Comparison of ENCODE assay signal across 23 cellular contexts in the genomic region with DNA sequence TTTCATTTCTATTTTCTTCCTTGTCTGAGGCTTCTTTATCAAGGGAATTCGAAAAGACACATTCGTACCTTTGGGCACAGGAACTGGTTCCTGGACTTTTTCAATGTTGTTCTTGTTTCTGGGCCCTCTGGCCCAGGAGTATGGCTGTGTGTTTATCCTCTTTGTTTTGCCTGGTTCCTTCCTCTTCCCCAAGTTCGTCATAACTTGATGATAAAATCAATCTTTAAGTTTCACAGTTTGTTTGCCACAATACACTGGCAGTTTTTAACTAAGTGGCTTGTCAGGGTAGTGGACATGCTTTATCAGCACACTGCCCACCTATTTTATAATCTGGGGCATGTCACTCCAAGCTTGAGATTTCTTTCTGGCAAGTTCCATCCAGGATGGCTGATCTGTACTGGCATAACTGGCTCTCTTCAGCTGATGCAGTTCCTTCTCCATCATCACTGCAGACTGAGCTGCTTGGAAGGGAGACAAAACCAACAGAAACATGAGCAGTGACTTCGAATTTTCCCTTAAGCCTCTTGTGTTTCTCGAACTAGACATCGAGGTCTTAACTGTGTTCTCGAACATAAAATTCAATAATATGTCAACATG.
DNase-seq lines count a peak whose midpoint lies in the region; ATAC-seq, FAIRE-seq and TF ChIP-seq lines count a peak whose summit lies in the region.
"Had no signal": no experiment of that assay in that cellular context is flagged by ENCODE, and none has a peak within 500 bp of the region (broad histone marks: within the 10 kb centered on the region; RNA-seq: fewer than 3 reads in every experiment).

No MANE protein-coding gene starts in this region.

- TF ChIP-seq CTCF in HepG2 (CRISPR knock-in tag; IDR thresholded peaks at IDR 0.05) = no peak
- no peak for TF ChIP-seq CTCF in right lobe of liver (IDR thresholded peaks at IDR 0.05)
- no peak for TF ChIP-seq CTCF in esophagus muscularis mucosa (IDR thresholded peaks at IDR 0.05)
- no peak for TF ChIP-seq CTCF in osteocyte (IDR thresholded peaks at IDR 0.05)

- no peaks in the 10 kb centered on the region for H3K36me3 ChIP-seq in HepG2 (replicated peaks in 1 of 2; ENCODE audit: control insufficient read depth in 1 of 2, insufficient read depth in 2 of 2, low read length in 2 of 2)
- H3K36me3 ChIP-seq in right lobe of liver = no peaks in the 10 kb centered on the region
- H3K36me3 ChIP-seq in esophagus muscularis mucosa = peaks cover 0 to 36% (median 0%) of the 10 kb centered on the region in 4 donors
- H3K36me3 ChIP-seq: sigmoid colon, uterus had no signal

- TF ChIP-seq POLR2A in HepG2 (IDR thresholded peaks at IDR 0.05; ENCODE audit: insufficient read depth in 1 of 2, low read depth in 2 of 2, low read length in 2 of 2) (no peak), right lobe of liver (IDR thresholded peaks at IDR 0.05) (no peak), esophagus muscularis mucosa (IDR thresholded peaks at IDR 0.05; ENCODE audit: low read depth) (no peak)

- no peaks in the 10 kb centered on the region for H3K4me1 Mint-ChIP-seq in osteocyte (ENCODE audit: unreplicated experiment)
- peaks cover 3% of the 10 kb centered on the region for H3K4me1 Mint-ChIP-seq in activated T-helper 17 cell treated with anti-CD3 and anti-CD28 coated beads, Interleukin-2, amount 50 U/mL, for 72 hours
- H3K4me1 Mint-ChIP-seq: activated CD4-positive, alpha-beta T cell treated with anti-CD3 and anti-CD28 coated beads for 36 hours had no signal

- H3K27me3 ChIP-seq in HepG2 (ENCODE audit: control insufficient read depth in 1 of 2, insufficient read depth in 2 of 2, low read length in 2 of 2) (no peaks in the 10 kb centered on the region), right lobe of liver (no peaks in the 10 kb centered on the region), esophagus muscularis mucosa (no peaks in the 10 kb centered on the region)
- H3K27me3 ChIP-seq: pancreas, sigmoid colon, uterus had no signal

- FAIRE-seq in HepG2 (lab: Jason Lieb, UNC) = peak; percentile 26
- FAIRE-seq: G401.6, pancreas had no signal

- H4K20me1 ChIP-seq in HepG2 (ENCODE audit: insufficient read depth, low read length) = no peaks in the 10 kb centered on the region

- H3K4me3 ChIP-seq in HepG2 (replicated peaks in 1 of 3; ENCODE audit: insufficient read depth in 1 of 3, low read depth in 2 of 3, low read length in 3 of 3) (no peak overlapping the region), right lobe of liver (no peak overlapping the region), esophagus muscularis mucosa (no peak overlapping the region)
- H3K4me3 ChIP-seq: pancreas, sigmoid colon, uterus had no signal

- peaks cover 17% of the 10 kb centered on the region for H3K27me3 Mint-ChIP-seq in osteocyte (ENCODE audit: unreplicated experiment)
- H3K27me3 Mint-ChIP-seq in activated T-helper 17 cell treated with anti-CD3 and anti-CD28 coated beads, Interleukin-2, amount 50 U/mL, for 72 hours = no peaks in the 10 kb centered on the region
- H3K27me3 Mint-ChIP-seq: activated CD4-positive, alpha-beta T cell treated with anti-CD3 and anti-CD28 coated beads for 36 hours had no signal

- 97% methylated on average over 7 of the region's 7 CpGs for WGBS in HepG2 (ENCODE audit: low lambda C conversion rate)
- WGBS in right lobe of liver (ENCODE audit: insufficient coverage, low coverage, low lambda C conversion rate, missing lambda C conversion rate) = 77% methylated on average over 7 of the region's 7 CpGs
- 76% methylated on average over 7 of the region's 7 CpGs for WGBS in esophagus muscularis mucosa

- ATAC-seq in HepG2 (no peak), right lobe of liver (no peak), HG03108 (IDR thresholded peaks at IDR 0.05; ENCODE audit: unreplicated experiment) (no peak), HG03025 (IDR thresholded peaks at IDR 0.05; ENCODE audit: low FRiP score, unreplicated experiment) (no peak)
- ATAC-seq in activated T-helper 17 cell treated with anti-CD3 and anti-CD28 coated beads, Interleukin-2, amount 50 U/mL, for 72 hours (replicated peaks) = no peak
- ATAC-seq: activated CD4-positive, alpha-beta T cell treated with anti-CD3 and anti-CD28 coated beads for 36 hours; pancreas; SK-N-SH treated with all-trans-retinoic acid at 6 μM for 48 hours had no signal

- H3K9ac ChIP-seq in HepG2 (ENCODE audit: insufficient read depth, low read depth, low read length) = no peak overlapping the region

- H2AFZ ChIP-seq in HepG2 (ENCODE audit: low read length) = peak overlapping the region; percentile 59

- H3K36me3 Mint-ChIP-seq in osteocyte (ENCODE audit: unreplicated experiment) = no peaks in the 10 kb centered on the region
- no peaks in the 10 kb centered on the region for H3K36me3 Mint-ChIP-seq in activated T-helper 17 cell treated with anti-CD3 and anti-CD28 coated beads, Interleukin-2, amount 50 U/mL, for 72 hours (ENCODE audit: low read depth)

- no peaks in the 10 kb centered on the region for H3K79me2 ChIP-seq in HepG2 (ENCODE audit: insufficient read depth, low read length)

- CTCF ChIA-PET in HepG2 (lab: Yijun Ruan, JAX; ENCODE audit: low intra/inter-chr PET ratio, low total read pairs) = no interaction called here

- TF ChIP-seq RAD21 in HepG2 (CRISPR knock-in tag; IDR thresholded peaks at IDR 0.05) = no peak

- TF ChIP-seq EP300 in HepG2 (IDR thresholded peaks at IDR 0.05; ENCODE audit: low read depth in 2 of 2, low read length in 2 of 2) (no peak), HepG2 (CRISPR knock-in tag; IDR thresholded peaks at IDR 0.05; ENCODE audit: borderline replicate concordance) (no peak), esophagus muscularis mucosa (IDR thresholded peaks at IDR 0.05) (no peak)

- POLR2A ChIA-PET in HepG2 (lab: Yijun Ruan, JAX) = interaction anchor here (4.1 to 5.0 kb wide), 2 partner anchors 12 to 63 kb away, joined by 84 to 87 read pairs; partner anchors contain the start of gene MGAT4A

- no peak overlapping the region for H3K4me3 Mint-ChIP-seq in osteocyte (ENCODE audit: unreplicated experiment)
- no peak overlapping the region for H3K4me3 Mint-ChIP-seq in activated T-helper 17 cell treated with anti-CD3 and anti-CD28 coated beads, Interleukin-2, amount 50 U/mL, for 72 hours
- H3K4me3 Mint-ChIP-seq: activated CD4-positive, alpha-beta T cell treated with anti-CD3 and anti-CD28 coated beads for 36 hours had no signal

- H3K27ac ChIP-seq in HepG2 (ENCODE audit: extremely low read length, insufficient read depth, low read length) (peak overlapping the region; percentile 37), right lobe of liver (no peak overlapping the region), esophagus muscularis mucosa (replicated peaks in 1 of 4) (no peak overlapping the region)
- H3K27ac ChIP-seq: uterus had no signal

- DNase-seq in HepG2 (ENCODE audit: low spot score) = no peak
- no peak for DNase-seq in right lobe of liver
- DNase-seq in esophagus muscularis mucosa (ENCODE audit: extremely low spot score) = peak; percentile 37
- peak; percentile 13 for DNase-seq in osteocyte (ENCODE audit: extremely low spot score, unreplicated experiment)
- DNase-seq in KBM-7 = no peak
- DNase-seq: activated CD4-positive, alpha-beta T cell treated with anti-CD3 and anti-CD28 coated beads for 36 hours; C1 segment of cervical spinal cord; effector CD4-positive, alpha-beta T cell; GOT3; IMR-90; MV-4-11; NCI-H1694 treated with DMSO at 0.1 percent for 48 hours; NCI-H2227 treated with DMSO at 0.1 percent for 48 hours; NCI-H774; pancreas; sigmoid colon; stimulated activated naive CD4-positive, alpha-beta T cell treated with Interleukin-2 at 50 U/mL for 16 hours; uterus had no signal

- intact Hi-C loops in HepG2 (cut with micrococcal nuclease; ENCODE audit: unreplicated experiment) (loop anchor here (2.0 kb wide), 1 partner anchor 26 kb away; no protein-coding TSS in a partner anchor), right lobe of liver (cut with DNase I) (no loop called here), esophagus muscularis mucosa (cut with DNase I) (no loop called here)

- in situ Hi-C loops in HepG2 (cut with HindIII; ENCODE audit: extremely low pct_ligation_motif_present, low pct_unique_long_range_greater_than_20kb) (no loop called here), KBM-7 (cut with MboI; ENCODE audit: low pct_unique_long_range_greater_than_20kb, low sequenced_read_pairs) (no loop called here)

- H3K9me3 ChIP-seq in HepG2 (ENCODE audit: low read length) (no peaks in the 10 kb centered on the region), right lobe of liver (no peaks in the 10 kb centered on the region), esophagus muscularis mucosa (no peaks in the 10 kb centered on the region)
- H3K9me3 ChIP-seq: pancreas, sigmoid colon, uterus had no signal

- H3K4me1 ChIP-seq in HepG2 (ENCODE audit: insufficient read depth, low read length) (peaks cover 68% of the 10 kb centered on the region), right lobe of liver (peaks cover 0 to 12% (median 0%) of the 10 kb centered on the region in 4 donors), esophagus muscularis mucosa (peaks cover 0 to 8% (median under 1%) of the 10 kb centered on the region in 4 donors)
- H3K4me1 ChIP-seq: pancreas, uterus had no signal

- H3K9me3 Mint-ChIP-seq in osteocyte (ENCODE audit: unreplicated experiment) = no peaks in the 10 kb centered on the region
- H3K9me3 Mint-ChIP-seq in activated T-helper 17 cell treated with anti-CD3 and anti-CD28 coated beads, Interleukin-2, amount 50 U/mL, for 72 hours = no peaks in the 10 kb centered on the region

- no peak overlapping the region for H3K27ac Mint-ChIP-seq in osteocyte (ENCODE audit: unreplicated experiment)
- H3K27ac Mint-ChIP-seq in activated T-helper 17 cell treated with anti-CD3 and anti-CD28 coated beads, Interleukin-2, amount 50 U/mL, for 72 hours = no peak overlapping the region
- H3K27ac Mint-ChIP-seq: activated CD4-positive, alpha-beta T cell treated with anti-CD3 and anti-CD28 coated beads for 36 hours had no signal

- no peak overlapping the region for H3K4me2 ChIP-seq in HepG2 (ENCODE audit: low read depth, low read length)

- no TSS peak for BruUV-seq in HepG2 (replicated peaks; lab: Mats Ljungman, UMichigan)

Comparison
In these comparisons a context has a peak if more than half of its experiments do, and no peak if none do; other contexts are left out.
1. DNase-seq: peak in esophagus muscularis mucosa (single experiment) and osteocyte (single experiment); none in HepG2 (single experiment), right lobe of liver (0 of 3) and KBM-7 (single experiment).